In the genomic region with DNA sequence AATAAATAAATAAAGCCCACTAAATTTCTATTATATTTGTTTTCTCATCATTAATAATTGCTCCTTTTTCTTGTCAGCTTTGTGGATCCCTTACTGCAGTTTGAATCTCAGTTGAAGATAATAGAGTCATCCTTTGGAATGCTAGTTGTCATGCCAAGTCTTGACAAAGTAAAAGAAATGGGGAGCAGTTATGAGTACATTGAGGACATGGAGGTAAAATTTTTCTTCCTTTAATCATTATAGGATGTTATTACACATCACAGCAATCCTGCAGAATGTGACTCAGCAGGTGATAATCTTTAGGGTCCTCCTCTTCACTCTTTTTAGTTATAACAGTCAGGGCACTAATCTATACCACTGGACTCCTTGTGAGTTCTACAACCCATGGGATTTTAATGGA, we compare ENCODE assay signal across 28 cellular contexts. TPM values are rescaled to one million over a fixed set of nuclear protein-coding genes. Genes with fewer than 3 reads are reported as not detected.
DNase-seq lines count a peak whose midpoint lies in the region; ATAC-seq and TF ChIP-seq lines count a peak whose summit lies in the region.
"Had no signal": no experiment of that assay in that cellular context is flagged by ENCODE, and none has a peak within 500 bp of the region (broad histone marks: within the 10 kb centered on the region; RNA-seq: fewer than 3 reads in every experiment).

No MANE protein-coding gene starts in this region.

- no peak overlapping the region for H3K4me3 ChIP-seq in fibroblast of the aortic adventitia (ENCODE audit: low read depth, low read length)
- H3K4me3 ChIP-seq: BLaER1, K562, stomach, transverse colon had no signal

- peak; percentile 82 for ATAC-seq in SK-N-SH treated with all-trans-retinoic acid at 6 μM for 48 hours
- no peak for ATAC-seq in GM18511 (IDR thresholded peaks at IDR 0.05; ENCODE audit: unreplicated experiment)
- no peak for ATAC-seq in Right ventricle myocardium superior (ENCODE audit: poor library complexity)
- ATAC-seq in GM18502 (IDR thresholded peaks at IDR 0.05; ENCODE audit: poor library complexity, unreplicated experiment) = no peak
- ATAC-seq in activated naive CD8-positive, alpha-beta T cell treated with anti-CD3 and anti-CD28 coated beads, Interleukin-2, amount 50 U/mL, for 24 hours = no peak
- ATAC-seq: activated T-cell treated with anti-CD3 and anti-CD28 coated beads, Interleukin-2, amount 50 U/mL, for 4 hours; HCT116; K562; T-cell had no signal

- no peaks in the 10 kb centered on the region for H3K9me3 Mint-ChIP-seq in activated naive CD8-positive, alpha-beta T cell treated with anti-CD3 and anti-CD28 coated beads, Interleukin-2, amount 50 U/mL, for 24 hours
- H3K9me3 Mint-ChIP-seq: activated naive CD4-positive, alpha-beta T cell treated with anti-CD3 and anti-CD28 coated beads for 36 hours; activated T-cell treated with anti-CD3 and anti-CD28 coated beads, Interleukin-2, amount 50 U/mL, for 4 hours; T-cell had no signal

- no peak for TF ChIP-seq CTCF in fibroblast of the aortic adventitia (IDR thresholded peaks at IDR 0.05; ENCODE audit: insufficient read depth, low read length)

- DNase-seq in A172 (ENCODE audit: low spot score) = peak; percentile 6
- DNase-seq in HCEC 1CT = peak; percentile 77
- DNase-seq in fibroblast of the aortic adventitia (ENCODE audit: low read depth) = peak; percentile 27
- DNase-seq in Right ventricle myocardium superior = no peak
- no peak for DNase-seq in activated naive CD8-positive, alpha-beta T cell treated with anti-CD3 and anti-CD28 coated beads, Interleukin-2, amount 50 U/mL, for 24 hours
- DNase-seq: 8988T; activated CD4-positive, alpha-beta T cell treated with anti-CD3 and anti-CD28 coated beads for 1 hour; activated CD8-positive, alpha-beta memory T cell treated with anti-CD3 and anti-CD28 coated beads for 24 hours; activated naive CD4-positive, alpha-beta T cell treated with anti-CD3 and anti-CD28 coated beads for 36 hours; activated T-cell treated with anti-CD3 and anti-CD28 coated beads, Interleukin-2, amount 50 U/mL, for 4 hours; anterior cingulate cortex; Calu3; NCI-H146; NCI-H2171; occipital lobe; retina; SHP77 treated with DMSO at 0.1 percent for 48 hours; stomach; T-cell; transverse colon had no signal

- H3K4me1 Mint-ChIP-seq in activated naive CD8-positive, alpha-beta T cell treated with anti-CD3 and anti-CD28 coated beads, Interleukin-2, amount 50 U/mL, for 24 hours = no peaks in the 10 kb centered on the region
- H3K4me1 Mint-ChIP-seq: T-cell had no signal

- no peaks in the 10 kb centered on the region for H3K36me3 Mint-ChIP-seq in activated naive CD8-positive, alpha-beta T cell treated with anti-CD3 and anti-CD28 coated beads, Interleukin-2, amount 50 U/mL, for 24 hours (ENCODE audit: low read depth)
- H3K36me3 Mint-ChIP-seq: T-cell had no signal

- intact Hi-C loops in Right ventricle myocardium superior (cut with DNase I) = no loop called here

- no peak overlapping the region for H3K27ac Mint-ChIP-seq in activated naive CD8-positive, alpha-beta T cell treated with anti-CD3 and anti-CD28 coated beads, Interleukin-2, amount 50 U/mL, for 24 hours
- H3K27ac Mint-ChIP-seq: activated naive CD4-positive, alpha-beta T cell treated with anti-CD3 and anti-CD28 coated beads for 36 hours; T-cell had no signal

- no peak overlapping the region for H3K4me3 Mint-ChIP-seq in activated naive CD8-positive, alpha-beta T cell treated with anti-CD3 and anti-CD28 coated beads, Interleukin-2, amount 50 U/mL, for 24 hours
- H3K4me3 Mint-ChIP-seq: activated naive CD4-positive, alpha-beta T cell treated with anti-CD3 and anti-CD28 coated beads for 36 hours; activated T-cell treated with anti-CD3 and anti-CD28 coated beads, Interleukin-2, amount 50 U/mL, for 4 hours; T-cell had no signal

- H3K27me3 Mint-ChIP-seq in activated naive CD8-positive, alpha-beta T cell treated with anti-CD3 and anti-CD28 coated beads, Interleukin-2, amount 50 U/mL, for 24 hours = peaks cover 6% of the 10 kb centered on the region

TF ChIP-seq in SK-N-SH treated with all-trans-retinoic acid at 6 μM for 48 hours, 23 proteins besides CTCF, POLR2A, EP300 and RAD21:
- TF ChIP-seq ISL1 (CRISPR knock-in tag; IDR thresholded peaks at IDR 0.05) (no peak), ESRRG (CRISPR knock-in tag; IDR thresholded peaks at IDR 0.05) (no peak), OSR1 (CRISPR knock-in tag; IDR thresholded peaks at IDR 0.05) (0 out of 2 replicates have a peak, but pooled peaks have one; percentile 43)

RNA-seq across cellular contexts. Expression of gene MROH9, which starts 24.1 kb away (rescaled TPM):
- total RNA-seq in A172 (2014; rRNA removed; shearing (Covaris generic)) = not detected in 2 replicates
- total RNA-seq in fibroblast of the aortic adventitia (ENCODE audit: low replicate concordance) = 0.27 and 0.49 TPM in 2 replicates
- not detected for total RNA-seq in Right ventricle myocardium superior
- total RNA-seq: activated naive CD4-positive, alpha-beta T cell treated with anti-CD3 and anti-CD28 coated beads for 36 hours; activated T-cell treated with anti-CD3 and anti-CD28 coated beads, Interleukin-2, amount 50 U/mL, for 4 hours; Calu3; cerebellum; glomerular endothelial cell; K562; occipital lobe; stomach; T-cell; transverse colon had no signal

Comparison
In these comparisons a context has a peak if more than half of its experiments do, and no peak if none do; other contexts are left out.
1. DNase-seq: peak in A172 (single experiment), HCEC 1CT (single experiment) and fibroblast of the aortic adventitia (single experiment); none in Right ventricle myocardium superior (single experiment) and activated naive CD8-positive, alpha-beta T cell treated with anti-CD3 and anti-CD28 coated beads, Interleukin-2, amount 50 U/mL, for 24 hours (single experiment).